22 cellular contexts compared by ENCODE assay signal in genomic region chr3:5476403-5476802, GRCh38.
A peak's percentile ranks its signal among the peaks of the same experiment; 100 is the strongest.
DNase-seq lines count a peak whose midpoint lies in the region; ATAC-seq, FAIRE-seq and TF ChIP-seq lines count a peak whose summit lies in the region.
"Had no signal": no experiment of that assay in that cellular context is flagged by ENCODE, and none has a peak within 500 bp of the region (broad histone marks: within the 10 kb centered on the region; RNA-seq: fewer than 3 reads in every experiment).

No MANE protein-coding gene starts in this region.

- no peaks in the 10 kb centered on the region for H3K4me1 ChIP-seq in HCT116 (ENCODE audit: control insufficient read depth in 1 of 2, insufficient read depth in 2 of 2, low read length in 2 of 2)
- peaks cover 0 to 11% of the 10 kb centered on the region in 2 experiments; a peak in 3 of 5 replicates for H3K4me1 ChIP-seq in K562 (replicated peaks in 1 of 2; ENCODE audit: control insufficient read depth in 2 of 2, insufficient read depth in 2 of 2, low read length in 2 of 2)
- no peaks in the 10 kb centered on the region for H3K4me1 ChIP-seq in mesendoderm (ENCODE audit: control insufficient read depth, low read depth, low read length)
- H3K4me1 ChIP-seq: BE2C, Caco-2, HAP-1 had no signal

- H2AFZ ChIP-seq in HCT116 (ENCODE audit: low read depth, low read length, poor library complexity, severe bottlenecking) = no peak overlapping the region
- H2AFZ ChIP-seq in K562 (ENCODE audit: low read depth, low read length) = peak overlapping the region; percentile 14; the same call in 1 of the 2 replicates

- H3K9me3 ChIP-seq in HCT116 (ENCODE audit: control insufficient read depth in 1 of 2, insufficient read depth in 1 of 2, low read depth in 1 of 2, low read length in 2 of 2) = no peaks in the 10 kb centered on the region
- H3K9me3 ChIP-seq in K562 (replicated peaks; ENCODE audit: control insufficient read depth, insufficient read depth, low read depth, low read length) = no peaks in the 10 kb centered on the region
- H3K9me3 ChIP-seq: BE2C, Caco-2, HAP-1 had no signal

- H2BK5ac ChIP-seq in mesendoderm (ENCODE audit: low read length) = no peak overlapping the region

- ATAC-seq in HCT116 (peak; percentile 50; the same call in 1 of the 2 replicates), K562 (peak; percentile 83), GM21447 (IDR thresholded peaks at IDR 0.05; ENCODE audit: unreplicated experiment) (no peak)
- ATAC-seq: GM12878 had no signal

- intact Hi-C loops in HCT116 (cut with micrococcal nuclease) = loop anchor here (5.0 kb wide), 1 partner anchor 566 kb away; no protein-coding TSS in a partner anchor
- intact Hi-C loops in K562 (cut with micrococcal nuclease) = loop anchor here (1.0 to 2.0 kb wide), 2 partner anchors 34 to 48 kb away; no protein-coding TSS in a partner anchor

- H3K9me1 ChIP-seq in K562 (ENCODE audit: control insufficient read depth, insufficient read depth, low read length) = no peaks in the 10 kb centered on the region

- H3K36me3 ChIP-seq in HCT116 (ENCODE audit: control insufficient read depth in 1 of 2, insufficient read depth in 2 of 2, low read length in 2 of 2) (no peaks in the 10 kb centered on the region), K562 (ENCODE audit: control insufficient read depth, insufficient read depth, low read length) (no peaks in the 10 kb centered on the region), mesendoderm (ENCODE audit: control insufficient read depth, insufficient read depth, low read length) (no peaks in the 10 kb centered on the region)
- H3K36me3 ChIP-seq: BE2C, HAP-1 had no signal

- no peaks in the 10 kb centered on the region for H3K9me2 ChIP-seq in HCT116 (ENCODE audit: insufficient read depth)

- no peak overlapping the region for H2BK120ac ChIP-seq in mesendoderm (ENCODE audit: low read depth, low read length)

- H3K9ac ChIP-seq in HCT116 (ENCODE audit: low read length) (no peak overlapping the region), K562 (ENCODE audit: insufficient read depth in 1 of 2, low read depth in 2 of 2, low read length in 2 of 2) (no peak overlapping the region), mesendoderm (ENCODE audit: low read length) (no peak overlapping the region)

- BruUV-seq in HCT116 (replicated peaks; lab: Mats Ljungman, UMichigan) (no TSS peak), K562 (replicated peaks; lab: Mats Ljungman, UMichigan) (no TSS peak)

- H4K20me1 ChIP-seq in HCT116 (ENCODE audit: insufficient read depth) (no peaks in the 10 kb centered on the region), K562 (replicated peaks; ENCODE audit: control insufficient read depth, insufficient read depth, low read length) (no peaks in the 10 kb centered on the region)

- no peak for TF ChIP-seq EP300 in K562 (IDR thresholded peaks at IDR 0.05; ENCODE audit: low read length)

- TF ChIP-seq RAD21 in HCT116 (IDR thresholded peaks at IDR 0.05; ENCODE audit: low read depth) = no peak; the same call in 1 of the 2 replicates
- TF ChIP-seq RAD21 in K562 (CRISPR knock-in tag; conservative IDR thresholded peaks at IDR 0.05 in 1 of 2, IDR thresholded peaks at IDR 0.05 in 1 of 2) = no peak

- H3K56ac ChIP-seq in mesendoderm (ENCODE audit: low read length) = no peak overlapping the region

- no peak overlapping the region for H3K4ac ChIP-seq in mesendoderm (ENCODE audit: low read depth, low read length)

- TF ChIP-seq POLR2A in HCT116 (IDR thresholded peaks at IDR 0.05; ENCODE audit: borderline replicate concordance, extremely low read depth, insufficient read depth, insufficient read length) = no peak
- no peak for TF ChIP-seq POLR2A in K562 (conservative IDR thresholded peaks at IDR 0.05)

- no peak overlapping the region for H4K5ac ChIP-seq in mesendoderm (ENCODE audit: low read length)

- no peak for FAIRE-seq in K562 (lab: Jason Lieb, UNC)
- FAIRE-seq: A204.1, D721Med, GM12878, H1, HTR-8/SVneo had no signal

- CTCF ChIA-PET in HCT116 (lab: Charles Lee) (no interaction called here), K562 (lab: Yijun Ruan, JAX; ENCODE audit: low intra/inter-chr PET ratio) (no interaction called here)

- no peaks in the 10 kb centered on the region for H3K79me1 ChIP-seq in mesendoderm (ENCODE audit: low read length)

- no peak overlapping the region for H3K23ac ChIP-seq in mesendoderm (ENCODE audit: low read length)

- POLR2A ChIA-PET in HCT116 (lab: Charles Lee) (no interaction called here), K562 (lab: Yijun Ruan, JAX) (interaction anchor here (1.2 to 2.4 kb wide), 3 partner anchors 9 to 16 kb away, joined by 3 to 6 read pairs (median 4); no protein-coding TSS in a partner anchor)

- no peak overlapping the region for H3K27ac ChIP-seq in HCT116 (ENCODE audit: low read depth, low read length)
- H3K27ac ChIP-seq in K562 (ENCODE audit: extremely low read depth, low read depth, low read length) = no peak overlapping the region
- H3K27ac ChIP-seq in mesendoderm (ENCODE audit: low read depth, low read length) = no peak overlapping the region
- H3K27ac ChIP-seq: HL-60 had no signal

- no peak overlapping the region for H2AK5ac ChIP-seq in mesendoderm (ENCODE audit: low read length)

- 16% methylated on average over 2 of the region's 2 CpGs for WGBS in K562 (ENCODE audit: insufficient coverage, low coverage, missing lambda C conversion rate)
- WGBS in mesendoderm (ENCODE audit: extremely low coverage, insufficient coverage, low lambda C conversion rate) = no CpG with 5 or more reads among the region's 2 CpGs

- no peak overlapping the region for H4K8ac ChIP-seq in mesendoderm (ENCODE audit: low read depth, low read length)

- H3K4me2 ChIP-seq in HCT116 (ENCODE audit: low read length) (no peak overlapping the region), K562 (ENCODE audit: insufficient read depth, low read length) (no peak overlapping the region), mesendoderm (ENCODE audit: low read length) (no peak overlapping the region)

- no peak overlapping the region for H3K18ac ChIP-seq in mesendoderm (ENCODE audit: low read length)

- in situ Hi-C loops in K562 (cut with MboI) = no loop called here

- RAD21 ChIA-PET in HCT116 (lab: Charles Lee; ENCODE audit: low non-redundant PET in 1 of 2, low total read pairs in 2 of 2, uncharacterized antibody in 2 of 2, unreplicated experiment in 2 of 2) = no interaction called here

- TF ChIP-seq CTCF in HCT116 (IDR thresholded peaks at IDR 0.05 in 2 of 3, conservative IDR thresholded peaks at IDR 0.05 in 1 of 3; ENCODE audit: borderline replicate concordance in 1 of 3, insufficient read depth in 1 of 3, low read depth in 2 of 3, low read length in 2 of 3) = peak in 2 of 3 experiments; percentile 16 to 37; a peak in 3 of 6 replicates
- TF ChIP-seq CTCF in K562 (IDR thresholded peaks at IDR 0.05 in 2 of 3, conservative IDR thresholded peaks at IDR 0.05 in 1 of 3; ENCODE audit: insufficient read depth in 2 of 3, low read depth in 1 of 3, low read length in 3 of 3) = peak; percentile 28 to 44 (median 41); a peak in 5 of 6 replicates

- H2BK15ac ChIP-seq in mesendoderm (replicated peaks; ENCODE audit: low read depth) = no peak overlapping the region

- H3K27me3 ChIP-seq in HCT116 (ENCODE audit: insufficient read depth, low read length) (peaks cover 8% of the 10 kb centered on the region; the same call in 1 of the 2 replicates), K562 (ENCODE audit: control insufficient read depth in 2 of 2, insufficient read depth in 2 of 2, low read length in 2 of 2) (no peaks in the 10 kb centered on the region), mesendoderm (ENCODE audit: insufficient read depth, low read length, poor library complexity) (no peaks in the 10 kb centered on the region)
- H3K27me3 ChIP-seq: BE2C had no signal

- no peaks in the 10 kb centered on the region for H3K79me2 ChIP-seq in HCT116 (ENCODE audit: insufficient read depth, low read length)
- no peaks in the 10 kb centered on the region for H3K79me2 ChIP-seq in K562 (ENCODE audit: control insufficient read depth, insufficient read depth, low read length)
- H3K79me2 ChIP-seq in mesendoderm (ENCODE audit: control insufficient read depth, insufficient read depth, low read length) = no peaks in the 10 kb centered on the region

- DNase-seq in HCT116 (ENCODE audit: low read depth, low spot score) (no peak), K562 (ENCODE audit: extremely low read depth in 1 of 4, low spot score in 3 of 4) (peak in 3 of 4 experiments; percentile 16 to 24 (median 21)), mesendoderm (peak; percentile 19), HT-29 (ENCODE audit: low spot score) (no peak), NCI-H2107 treated with DMSO at 0.1 percent for 48 hours (lab: John Stamatoyannopoulos, UW; ENCODE audit: unreplicated experiment) (no peak)
- DNase-seq: ACHN; BE2C; C1 segment of cervical spinal cord; Caco-2; CD4-positive, alpha-beta T cell; DMS153; DMS79; GF-D8; KG1 had no signal

- H3K4me3 ChIP-seq in HCT116 (replicated peaks in 1 of 2; ENCODE audit: low read depth in 1 of 2, low read length in 2 of 2) (no peak overlapping the region), K562 (no peak overlapping the region), mesendoderm (ENCODE audit: low read length) (no peak overlapping the region)
- H3K4me3 ChIP-seq: GM12878, HAP-1 had no signal

TF ChIP-seq in HCT116, 20 proteins besides CTCF, POLR2A, EP300 and RAD21 (continues in another document):
- TF ChIP-seq YY1 (IDR thresholded peaks at IDR 0.05; ENCODE audit: extremely low read depth, insufficient replicate concordance, low read depth, low read length) (no peak), SRF (IDR thresholded peaks at IDR 0.05; ENCODE audit: low read depth) (no peak), MAX (IDR thresholded peaks at IDR 0.05) (no peak), ATF3 (IDR thresholded peaks at IDR 0.05) (no peak), EGR1 (IDR thresholded peaks at IDR 0.05; ENCODE audit: low read depth) (no peak)

TF ChIP-seq in K562, 482 proteins besides CTCF, POLR2A, EP300 and RAD21:
- no peak for TF ChIP-seq SNIP1 (IDR thresholded peaks at IDR 0.05; ENCODE audit: low read depth)
- no peak for TF ChIP-seq ARID1B (IDR thresholded peaks at IDR 0.05)
- TF ChIP-seq ZKSCAN8 (CRISPR knock-in tag; IDR thresholded peaks at IDR 0.05) = no peak
- 0 out of 2 replicates have a peak, but pooled peaks have one; percentile 27 for TF ChIP-seq DPF2 (IDR thresholded peaks at IDR 0.05)
- TF ChIP-seq ADNP (tag; IDR thresholded peaks at IDR 0.05) = 0 out of 2 replicates have a peak, but pooled peaks have one; percentile 9
- 0 out of 2 replicates have a peak, but pooled peaks have one; percentile 21 for TF ChIP-seq CC2D1A (IDR thresholded peaks at IDR 0.05)
- 0 out of 2 replicates have a peak, but pooled peaks have one; percentile 16 for TF ChIP-seq MAFG (tag; conservative IDR thresholded peaks at IDR 0.05)
- TF ChIP-seq CBFA2T3 (IDR thresholded peaks at IDR 0.05) = 0 out of 2 replicates have a peak, but pooled peaks have one; percentile 14

Comparison
In these comparisons a context has a peak if more than half of its experiments do, and no peak if none do; other contexts are left out.
1. DNase-seq: peak in K562 (3 of 4) and mesendoderm (single experiment); none in HCT116 (single experiment), HT-29 (single experiment) and NCI-H2107 treated with DMSO at 0.1 percent for 48 hours (single experiment).
2. Of the 22 proteins assayed by ChIP-seq in both K562 and HCT116: peak only in K562: none; only in HCT116: none; in both: CTCF; in neither: 21.